Comparison of ENCODE assay signal across 33 cellular contexts in genomic region chr19:35551091-35551810, GRCh38. TPM values are rescaled to one million over a fixed set of nuclear protein-coding genes. Genes with fewer than 3 reads are reported as not detected.
"Had no signal": no experiment of that assay in that cellular context is flagged by ENCODE, and none has a peak within 500 bp of the region (broad histone marks: within the 10 kb centered on the region; RNA-seq: fewer than 3 reads in every experiment).

No MANE protein-coding gene starts in this region.

- H3K9me3 Mint-ChIP-seq: activated CD4-positive, alpha-beta T cell treated with anti-CD3 and anti-CD28 coated beads, Interleukin-2, amount 10 ng/mL, durations not matched to agents 7 days and 5 days; activated naive CD4-positive, alpha-beta T cell treated with anti-CD3 and anti-CD28 coated beads, Interleukin-2, amount 10 ng/mL, durations not matched to agents 7 days and 5 days; activated naive CD4-positive, alpha-beta T cell treated with anti-CD3 and anti-CD28 coated beads, Interleukin-2, amount 50 U/mL, for 72 hours; activated naive CD8-positive, alpha-beta T cell treated with anti-CD3 and anti-CD28 coated beads, Interleukin-2, amount 10 ng/mL, durations not matched to agents 7 days and 5 days; activated T-cell treated with anti-CD3 and anti-CD28 coated beads, Interleukin-2, amount 50 U/mL, for 24 hours; activated T-cell treated with anti-CD3 and anti-CD28 coated beads, Interleukin-2, amount 50 U/mL, for 72 hours; effector memory CD8-positive, alpha-beta T cell had no signal

- H3K9me3 ChIP-seq: esophagus muscularis mucosa, gastrocnemius medialis, heart left ventricle had no signal

- H3K27ac ChIP-seq: brain microvascular endothelial cell, esophagus muscularis mucosa, foreskin keratinocyte, gastrocnemius medialis, heart left ventricle had no signal

- FAIRE-seq: astrocyte, colon had no signal

- H3K4me1 ChIP-seq: foreskin keratinocyte had no signal

- DNase-seq: activated CD4-positive, alpha-beta T cell treated with anti-CD3 and anti-CD28 coated beads for 36 hours; activated CD4-positive, alpha-beta T cell treated with anti-CD3 and anti-CD28 coated beads, Interleukin-2, amount 10 ng/mL, durations not matched to agents 7 days and 5 days; activated CD4-positive, alpha-beta T cell treated with anti-CD3 and anti-CD28 coated beads, Interleukin-2, amount 50 U/mL, for 4 hours; activated CD4-positive, CD25-positive, alpha-beta regulatory T cell; activated CD4-positive, CD25-positive, alpha-beta regulatory T cell treated with anti-CD3 and anti-CD28 coated beads, Interleukin-2, amount 50 U/mL, for 72 hours; activated CD8-positive, alpha-beta memory T cell treated with anti-CD3 and anti-CD28 coated beads, Interleukin-2, amount 10 ng/mL, durations not matched to agents 7 days and 5 days; activated CD8-positive, alpha-beta memory T cell treated with anti-CD3 and anti-CD28 coated beads, Interleukin-2, amount 50 U/mL, for 4 hours; activated CD8-positive, alpha-beta T cell treated with anti-CD3 and anti-CD28 coated beads, Interleukin-2, amount 10 ng/mL, durations not matched to agents 7 days and 5 days; activated gamma-delta T cell; activated naive CD4-positive, alpha-beta T cell; activated naive CD4-positive, alpha-beta T cell treated with anti-CD3 and anti-CD28 coated beads, Interleukin-2, amount 10 ng/mL, durations not matched to agents 7 days and 5 days; activated naive CD8-positive, alpha-beta T cell treated with anti-CD3 and anti-CD28 coated beads, Interleukin-2, amount 10 ng/mL, durations not matched to agents 7 days and 5 days; activated T-cell treated with anti-CD3 and anti-CD28 coated beads, Interleukin-2, amount 50 U/mL, for 24 hours; activated T-cell treated with anti-CD3 and anti-CD28 coated beads, Interleukin-2, amount 50 U/mL, for 72 hours; brain microvascular endothelial cell; caudate nucleus; cortex of kidney; dermis blood vessel endothelial cell; effector CD4-positive, alpha-beta T cell; effector memory CD8-positive, alpha-beta T cell; erythroblast; foreskin keratinocyte; gastrocnemius medialis; glutamatergic neuron; heart left ventricle; T-helper 1 cell; T-helper 2 cell had no signal

- H3K4me3 Mint-ChIP-seq: activated CD4-positive, alpha-beta T cell treated with anti-CD3 and anti-CD28 coated beads for 36 hours; activated CD4-positive, alpha-beta T cell treated with anti-CD3 and anti-CD28 coated beads, Interleukin-2, amount 10 ng/mL, durations not matched to agents 7 days and 5 days; activated CD8-positive, alpha-beta memory T cell treated with anti-CD3 and anti-CD28 coated beads, Interleukin-2, amount 10 ng/mL, durations not matched to agents 7 days and 5 days; activated CD8-positive, alpha-beta T cell treated with anti-CD3 and anti-CD28 coated beads, Interleukin-2, amount 10 ng/mL, durations not matched to agents 7 days and 5 days; activated naive CD4-positive, alpha-beta T cell treated with anti-CD3 and anti-CD28 coated beads, Interleukin-2, amount 10 ng/mL, durations not matched to agents 7 days and 5 days; activated naive CD8-positive, alpha-beta T cell treated with anti-CD3 and anti-CD28 coated beads, Interleukin-2, amount 10 ng/mL, durations not matched to agents 7 days and 5 days; activated T-cell treated with anti-CD3 and anti-CD28 coated beads, Interleukin-2, amount 50 U/mL, for 24 hours; activated T-cell treated with anti-CD3 and anti-CD28 coated beads, Interleukin-2, amount 50 U/mL, for 72 hours; effector memory CD8-positive, alpha-beta T cell had no signal

- H3K36me3 Mint-ChIP-seq: activated CD8-positive, alpha-beta memory T cell treated with anti-CD3 and anti-CD28 coated beads, Interleukin-2, amount 10 ng/mL, durations not matched to agents 7 days and 5 days; activated naive CD8-positive, alpha-beta T cell treated with anti-CD3 and anti-CD28 coated beads, Interleukin-2, amount 10 ng/mL, durations not matched to agents 7 days and 5 days had no signal

- H3K27ac Mint-ChIP-seq: activated CD4-positive, alpha-beta T cell treated with anti-CD3 and anti-CD28 coated beads for 36 hours; activated CD4-positive, alpha-beta T cell treated with anti-CD3 and anti-CD28 coated beads, Interleukin-2, amount 10 ng/mL, durations not matched to agents 7 days and 5 days; activated CD8-positive, alpha-beta memory T cell treated with anti-CD3 and anti-CD28 coated beads, Interleukin-2, amount 10 ng/mL, durations not matched to agents 7 days and 5 days; activated CD8-positive, alpha-beta T cell treated with anti-CD3 and anti-CD28 coated beads, Interleukin-2, amount 10 ng/mL, durations not matched to agents 7 days and 5 days; activated naive CD4-positive, alpha-beta T cell treated with anti-CD3 and anti-CD28 coated beads, Interleukin-2, amount 10 ng/mL, durations not matched to agents 7 days and 5 days; activated naive CD8-positive, alpha-beta T cell treated with anti-CD3 and anti-CD28 coated beads, Interleukin-2, amount 10 ng/mL, durations not matched to agents 7 days and 5 days; activated T-cell treated with anti-CD3 and anti-CD28 coated beads, Interleukin-2, amount 50 U/mL, for 24 hours; activated T-cell treated with anti-CD3 and anti-CD28 coated beads, Interleukin-2, amount 50 U/mL, for 72 hours; effector memory CD8-positive, alpha-beta T cell had no signal

- H3K27me3 Mint-ChIP-seq: activated CD4-positive, alpha-beta T cell treated with anti-CD3 and anti-CD28 coated beads for 36 hours; activated CD4-positive, alpha-beta T cell treated with anti-CD3 and anti-CD28 coated beads, Interleukin-2, amount 10 ng/mL, durations not matched to agents 7 days and 5 days; activated T-cell treated with anti-CD3 and anti-CD28 coated beads, Interleukin-2, amount 50 U/mL, for 24 hours; effector memory CD8-positive, alpha-beta T cell had no signal

- H3K4me3 ChIP-seq: esophagus muscularis mucosa, gastrocnemius medialis, heart left ventricle had no signal

- ATAC-seq: activated CD4-positive, alpha-beta T cell treated with anti-CD3 and anti-CD28 coated beads for 36 hours; activated CD8-positive, alpha-beta memory T cell treated with anti-CD3 and anti-CD28 coated beads, Interleukin-2, amount 10 ng/mL, durations not matched to agents 7 days and 5 days; activated CD8-positive, alpha-beta T cell treated with anti-CD3 and anti-CD28 coated beads, Interleukin-2, amount 10 ng/mL, durations not matched to agents 7 days and 5 days; activated naive CD4-positive, alpha-beta T cell treated with anti-CD3 and anti-CD28 coated beads, Interleukin-2, amount 50 U/mL, for 72 hours; activated T-cell treated with anti-CD3 and anti-CD28 coated beads, Interleukin-2, amount 50 U/mL, for 72 hours; effector memory CD8-positive, alpha-beta T cell; foreskin keratinocyte; gastrocnemius medialis; heart left ventricle had no signal

- H3K27me3 ChIP-seq: brain microvascular endothelial cell, gastrocnemius medialis had no signal

RNA-seq across cellular contexts. Expression of gene ATP4A, which starts 12.2 kb away (rescaled TPM):
- total RNA-seq: activated CD4-positive, alpha-beta T cell treated with anti-CD3 and anti-CD28 coated beads for 36 hours; activated CD4-positive, alpha-beta T cell treated with anti-CD3 and anti-CD28 coated beads, Interleukin-2, amount 10 ng/mL, durations not matched to agents 7 days and 5 days; activated CD8-positive, alpha-beta memory T cell treated with anti-CD3 and anti-CD28 coated beads for 36 hours; activated CD8-positive, alpha-beta memory T cell treated with anti-CD3 and anti-CD28 coated beads, Interleukin-2, amount 10 ng/mL, durations not matched to agents 7 days and 5 days; activated CD8-positive, alpha-beta T cell treated with anti-CD3 and anti-CD28 coated beads, Interleukin-2, amount 10 ng/mL, durations not matched to agents 7 days and 5 days; activated naive CD4-positive, alpha-beta T cell treated with anti-CD3 and anti-CD28 coated beads, Interleukin-2, amount 50 U/mL, for 72 hours; activated naive CD8-positive, alpha-beta T cell treated with anti-CD3 and anti-CD28 coated beads, Interleukin-2, amount 10 ng/mL, durations not matched to agents 7 days and 5 days; activated T-cell treated with anti-CD3 and anti-CD28 coated beads, Interleukin-2, amount 50 U/mL, for 72 hours; astrocyte; chondrocyte; dermis blood vessel endothelial cell; esophagus muscularis mucosa; foreskin keratinocyte; gastrocnemius medialis; heart left ventricle had no signal
- polyA plus RNA-seq: foreskin keratinocyte, heart left ventricle had no signal

RNA-seq across cellular contexts. Expression of gene GAPDHS, which starts 18.0 kb away (rescaled TPM):
- total RNA-seq: activated CD4-positive, alpha-beta T cell treated with anti-CD3 and anti-CD28 coated beads for 36 hours; activated CD4-positive, alpha-beta T cell treated with anti-CD3 and anti-CD28 coated beads, Interleukin-2, amount 10 ng/mL, durations not matched to agents 7 days and 5 days; activated CD8-positive, alpha-beta memory T cell treated with anti-CD3 and anti-CD28 coated beads for 36 hours; activated CD8-positive, alpha-beta memory T cell treated with anti-CD3 and anti-CD28 coated beads, Interleukin-2, amount 10 ng/mL, durations not matched to agents 7 days and 5 days; activated CD8-positive, alpha-beta T cell treated with anti-CD3 and anti-CD28 coated beads, Interleukin-2, amount 10 ng/mL, durations not matched to agents 7 days and 5 days; activated naive CD4-positive, alpha-beta T cell treated with anti-CD3 and anti-CD28 coated beads, Interleukin-2, amount 50 U/mL, for 72 hours; activated naive CD8-positive, alpha-beta T cell treated with anti-CD3 and anti-CD28 coated beads, Interleukin-2, amount 10 ng/mL, durations not matched to agents 7 days and 5 days; activated T-cell treated with anti-CD3 and anti-CD28 coated beads, Interleukin-2, amount 50 U/mL, for 72 hours; astrocyte; chondrocyte; dermis blood vessel endothelial cell; esophagus muscularis mucosa; foreskin keratinocyte; gastrocnemius medialis; heart left ventricle had no signal
- polyA plus RNA-seq: foreskin keratinocyte, heart left ventricle had no signal

RNA-seq across cellular contexts. Expression of gene SBSN, which starts 23.1 kb away (rescaled TPM):
- total RNA-seq: activated CD4-positive, alpha-beta T cell treated with anti-CD3 and anti-CD28 coated beads for 36 hours; activated CD4-positive, alpha-beta T cell treated with anti-CD3 and anti-CD28 coated beads, Interleukin-2, amount 10 ng/mL, durations not matched to agents 7 days and 5 days; activated CD8-positive, alpha-beta memory T cell treated with anti-CD3 and anti-CD28 coated beads for 36 hours; activated CD8-positive, alpha-beta memory T cell treated with anti-CD3 and anti-CD28 coated beads, Interleukin-2, amount 10 ng/mL, durations not matched to agents 7 days and 5 days; activated CD8-positive, alpha-beta T cell treated with anti-CD3 and anti-CD28 coated beads, Interleukin-2, amount 10 ng/mL, durations not matched to agents 7 days and 5 days; activated naive CD4-positive, alpha-beta T cell treated with anti-CD3 and anti-CD28 coated beads, Interleukin-2, amount 50 U/mL, for 72 hours; activated naive CD8-positive, alpha-beta T cell treated with anti-CD3 and anti-CD28 coated beads, Interleukin-2, amount 10 ng/mL, durations not matched to agents 7 days and 5 days; dermis blood vessel endothelial cell; esophagus muscularis mucosa; gastrocnemius medialis; heart left ventricle had no signal
- polyA plus RNA-seq: heart left ventricle had no signal

RNA-seq across cellular contexts. Expression of gene PMIS2, which starts 34.7 kb away (rescaled TPM):
- total RNA-seq: activated CD4-positive, alpha-beta T cell treated with anti-CD3 and anti-CD28 coated beads for 36 hours; activated CD4-positive, alpha-beta T cell treated with anti-CD3 and anti-CD28 coated beads, Interleukin-2, amount 10 ng/mL, durations not matched to agents 7 days and 5 days; activated CD8-positive, alpha-beta memory T cell treated with anti-CD3 and anti-CD28 coated beads for 36 hours; activated CD8-positive, alpha-beta memory T cell treated with anti-CD3 and anti-CD28 coated beads, Interleukin-2, amount 10 ng/mL, durations not matched to agents 7 days and 5 days; activated CD8-positive, alpha-beta T cell treated with anti-CD3 and anti-CD28 coated beads, Interleukin-2, amount 10 ng/mL, durations not matched to agents 7 days and 5 days; activated naive CD4-positive, alpha-beta T cell treated with anti-CD3 and anti-CD28 coated beads, Interleukin-2, amount 50 U/mL, for 72 hours; activated naive CD8-positive, alpha-beta T cell treated with anti-CD3 and anti-CD28 coated beads, Interleukin-2, amount 10 ng/mL, durations not matched to agents 7 days and 5 days; activated T-cell treated with anti-CD3 and anti-CD28 coated beads, Interleukin-2, amount 50 U/mL, for 72 hours; astrocyte; chondrocyte; dermis blood vessel endothelial cell; esophagus muscularis mucosa; foreskin keratinocyte; gastrocnemius medialis; heart left ventricle had no signal
- polyA plus RNA-seq: foreskin keratinocyte, heart left ventricle had no signal
